In genomic region chr6:36133912-36134311, GRCh38 we compare ENCODE assay signal across 1 cellular context.
TF ChIP-seq lines count a peak whose summit lies in the region.

No MANE protein-coding gene starts in this region.

TF ChIP-seq in IMR-90, 13 proteins besides CTCF, POLR2A, EP300 and RAD21:
- TF ChIP-seq MXI1 (IDR thresholded peaks at IDR 0.05; ENCODE audit: borderline replicate concordance, low read depth, low read length), result no peak
- TF ChIP-seq BHLHE40 (IDR thresholded peaks at IDR 0.05; ENCODE audit: low read depth, low read length), result no peak
- TF ChIP-seq USF2 (IDR thresholded peaks at IDR 0.05; ENCODE audit: low read depth, low read length), result no peak
- TF ChIP-seq FOS (IDR thresholded peaks at IDR 0.05; ENCODE audit: low read depth, low read length), result no peak
- no peak for TF ChIP-seq MAZ (IDR thresholded peaks at IDR 0.05; ENCODE audit: borderline replicate concordance, low read depth, low read length)
- no peak for TF ChIP-seq ELK1 (IDR thresholded peaks at IDR 0.05; ENCODE audit: borderline replicate concordance, low read depth, low read length)
- no peak for TF ChIP-seq RFX5 (IDR thresholded peaks at IDR 0.05; ENCODE audit: low read depth, low read length)
- no peak for TF ChIP-seq SMC3 (IDR thresholded peaks at IDR 0.05; ENCODE audit: low read depth, low read length)
- no peak for TF ChIP-seq MAFK (IDR thresholded peaks at IDR 0.05; ENCODE audit: low read depth, low read length)
- TF ChIP-seq RCOR1 (IDR thresholded peaks at IDR 0.05; ENCODE audit: insufficient replicate concordance, low read length), result no peak
- no peak for TF ChIP-seq CHD1 (IDR thresholded peaks at IDR 0.05; ENCODE audit: low read depth, low read length)
- no peak for TF ChIP-seq NFE2L2 (IDR thresholded peaks at IDR 0.05; ENCODE audit: low read depth, low read length)
